1 cellular context compared by ENCODE assay signal in genomic region chr15:40095381-40096093, GRCh38.
TF ChIP-seq lines count a peak whose summit lies in the region.

No MANE protein-coding gene starts in this region.

TF ChIP-seq in IMR-90, 13 proteins besides CTCF, POLR2A, EP300 and RAD21 (continued from another document):
- TF ChIP-seq MAZ (IDR thresholded peaks at IDR 0.05; ENCODE audit: borderline replicate concordance, low read depth, low read length), result no peak
- TF ChIP-seq, protein P1, sequence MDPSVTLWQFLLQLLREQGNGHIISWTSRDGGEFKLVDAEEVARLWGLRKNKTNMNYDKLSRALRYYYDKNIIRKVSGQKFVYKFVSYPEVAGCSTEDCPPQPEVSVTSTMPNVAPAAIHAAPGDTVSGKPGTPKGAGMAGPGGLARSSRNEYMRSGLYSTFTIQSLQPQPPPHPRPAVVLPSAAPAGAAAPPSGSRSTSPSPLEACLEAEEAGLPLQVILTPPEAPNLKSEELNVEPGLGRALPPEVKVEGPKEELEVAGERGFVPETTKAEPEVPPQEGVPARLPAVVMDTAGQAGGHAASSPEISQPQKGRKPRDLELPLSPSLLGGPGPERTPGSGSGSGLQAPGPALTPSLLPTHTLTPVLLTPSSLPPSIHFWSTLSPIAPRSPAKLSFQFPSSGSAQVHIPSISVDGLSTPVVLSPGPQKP (IDR thresholded peaks at IDR 0.05; ENCODE audit: borderline replicate concordance, low read depth, low read length), result no peak
